19 cellular contexts compared by ENCODE assay signal in genomic region chr9:34866614-34867013, GRCh38.
"Had no signal": no experiment of that assay in that cellular context is flagged by ENCODE, and none has a peak within 500 bp of the region (broad histone marks: within the 10 kb centered on the region; RNA-seq: fewer than 3 reads in every experiment).

No MANE protein-coding gene starts in this region.

- ATAC-seq: naive thymus-derived CD4-positive, alpha-beta T cell; right lobe of liver; stimulated activated naive CD8-positive, alpha-beta T cell treated with anti-CD3 and anti-CD28 coated beads, Interleukin-15, amount 100 ng/mL, for 72 hours; upper lobe of right lung had no signal

- DNase-seq: cerebellar nuclear complex; effector CD4-positive, alpha-beta T cell; hypothalamus; immature natural killer cell; islet precursor cell; kidney glomerular epithelial cell; mesendoderm; midbrain; naive thymus-derived CD4-positive, alpha-beta T cell; right lobe of liver; stimulated activated CD4-positive, alpha-beta T cell treated with anti-CD3 and anti-CD28 coated beads, Interleukin-12 subunit alpha, Interleukin-12 subunit beta, amount 100 ng/mL, for 4 hours; stimulated activated CD4-positive, alpha-beta T cell treated with anti-CD3 and anti-CD28 coated beads, Interleukin-1b, Interleukin-23, amount 100 ng/mL, for 48 hours; stimulated activated CD4-positive, alpha-beta T cell treated with anti-CD3 and anti-CD28 coated beads, Interleukin-4, amount 100 ng/mL, for 1 hour; stimulated activated CD8-positive, alpha-beta memory T cell treated with anti-CD3 and anti-CD28 coated beads, Interleukin-4, amount 100 ng/mL, for 48 hours; stimulated activated naive CD4-positive, alpha-beta T cell; stimulated activated naive CD8-positive, alpha-beta T cell treated with anti-CD3 and anti-CD28 coated beads, Interleukin-15, amount 100 ng/mL, for 72 hours; transverse colon; upper lobe of right lung; uterus had no signal
